Comparison of ENCODE assay signal across 20 cellular contexts in genomic region chr2:220192994-220193753, GRCh38.
A peak's percentile ranks its signal among the peaks of the same experiment; 100 is the strongest.
DNase-seq lines count a peak whose midpoint lies in the region; ATAC-seq and TF ChIP-seq lines count a peak whose summit lies in the region.
"Had no signal": no experiment of that assay in that cellular context is flagged by ENCODE, and none has a peak within 500 bp of the region (broad histone marks: within the 10 kb centered on the region; RNA-seq: fewer than 3 reads in every experiment).

No MANE protein-coding gene starts in this region.

- H3K4me1 Mint-ChIP-seq in HFFc6 (ENCODE audit: low read depth) = peaks cover 33% of the 10 kb centered on the region
- peaks cover 7% of the 10 kb centered on the region for H3K4me1 Mint-ChIP-seq in nephron progenitor cell
- H3K4me1 Mint-ChIP-seq: activated naive CD4-positive, alpha-beta T cell treated with anti-CD3 and anti-CD28 coated beads, Interleukin-2, amount 50 U/mL, for 24 hours; IgD-negative memory B cell; neural crest cell had no signal

- TF ChIP-seq CTCF in HFFc6 (IDR thresholded peaks at IDR 0.05) (0 out of 2 replicates have a peak, but pooled peaks have one; percentile 11), fibroblast of villous mesenchyme (IDR thresholded peaks at IDR 0.05; ENCODE audit: insufficient read depth, low read depth, low read length) (no peak), nephron progenitor cell (IDR thresholded peaks at IDR 0.05) (no peak)

- ATAC-seq in SK-N-SH treated with all-trans-retinoic acid at 6 μM for 48 hours = peak; percentile 57
- ATAC-seq: Panc1 had no signal

- DNase-seq in A172 (ENCODE audit: low spot score) = peak; percentile 96
- peak; percentile 10 for DNase-seq in HFFc6
- DNase-seq in fibroblast of villous mesenchyme (ENCODE audit: low read depth) = peak; percentile 4
- DNase-seq in activated naive CD4-positive, alpha-beta T cell treated with Interleukin-2 at 50 U/mL for 16 hours = no peak
- no peak for DNase-seq in NCI-H748 (lab: John Stamatoyannopoulos, UW; ENCODE audit: unreplicated experiment)
- DNase-seq in nephron progenitor cell = no peak
- no peak for DNase-seq in NCI-H1105 treated with DMSO at 0.1 percent for 48 hours (lab: John Stamatoyannopoulos, UW)
- DNase-seq: activated T-cell treated with anti-CD3 and anti-CD28 coated beads for 4 hours; CD4-positive, alpha-beta T cell; midbrain; NCI-H1048; NCI-H69 had no signal

- H3K9me3 Mint-ChIP-seq in HFFc6 = peaks cover 6% of the 10 kb centered on the region
- H3K9me3 Mint-ChIP-seq in nephron progenitor cell = peaks cover 24% of the 10 kb centered on the region
- H3K9me3 Mint-ChIP-seq: activated naive CD4-positive, alpha-beta T cell treated with anti-CD3 and anti-CD28 coated beads, Interleukin-2, amount 50 U/mL, for 24 hours had no signal

- H3K27ac Mint-ChIP-seq in HFFc6 (no peak overlapping the region), nephron progenitor cell (no peak overlapping the region)
- H3K27ac Mint-ChIP-seq: activated naive CD4-positive, alpha-beta T cell treated with anti-CD3 and anti-CD28 coated beads, Interleukin-2, amount 50 U/mL, for 24 hours; CD4-positive, alpha-beta T cell; IgD-negative memory B cell; stimulated activated naive CD8-positive, alpha-beta T cell treated with anti-CD3 and anti-CD28 coated beads, Interleukin-15, Interleukin-2, amounts not matched to agents 100 ng/mL and 50 ng/mL, for 24 hours; type B pancreatic cell had no signal

- H3K4me3 Mint-ChIP-seq in HFFc6 (no peak overlapping the region), nephron progenitor cell (no peak overlapping the region)
- H3K4me3 Mint-ChIP-seq: activated naive CD4-positive, alpha-beta T cell treated with anti-CD3 and anti-CD28 coated beads, Interleukin-2, amount 50 U/mL, for 24 hours; CD4-positive, alpha-beta T cell; IgD-negative memory B cell; neural crest cell; stimulated activated naive CD8-positive, alpha-beta T cell treated with anti-CD3 and anti-CD28 coated beads, Interleukin-15, Interleukin-2, amounts not matched to agents 100 ng/mL and 50 ng/mL, for 24 hours; type B pancreatic cell had no signal

- H3K36me3 Mint-ChIP-seq in HFFc6 (ENCODE audit: low read depth) = peaks cover 9% of the 10 kb centered on the region; the same call in 1 of the 2 replicates
- H3K36me3 Mint-ChIP-seq in nephron progenitor cell (ENCODE audit: low read depth) = peaks cover 9% of the 10 kb centered on the region
- H3K36me3 Mint-ChIP-seq: activated naive CD4-positive, alpha-beta T cell treated with anti-CD3 and anti-CD28 coated beads, Interleukin-2, amount 50 U/mL, for 24 hours; IgD-negative memory B cell; type B pancreatic cell had no signal

- H3K4me3 ChIP-seq in fibroblast of villous mesenchyme (ENCODE audit: low read depth, low read length) = no peak overlapping the region
- H3K4me3 ChIP-seq: hepatocyte had no signal

- peaks cover 3% of the 10 kb centered on the region; the same call in 1 of the 2 replicates for H3K27me3 Mint-ChIP-seq in HFFc6 (ENCODE audit: insufficient read depth)
- H3K27me3 Mint-ChIP-seq in nephron progenitor cell (ENCODE audit: low read depth, poor library complexity) = no peaks in the 10 kb centered on the region
- H3K27me3 Mint-ChIP-seq: CD4-positive, alpha-beta T cell; IgD-negative memory B cell; stimulated activated naive CD8-positive, alpha-beta T cell treated with anti-CD3 and anti-CD28 coated beads, Interleukin-15, Interleukin-2, amounts not matched to agents 100 ng/mL and 50 ng/mL, for 24 hours; type B pancreatic cell had no signal

TF ChIP-seq in SK-N-SH treated with all-trans-retinoic acid at 6 μM for 48 hours, 23 proteins besides CTCF, POLR2A, EP300 and RAD21 (continues in another document):
- TF ChIP-seq PATZ1 (CRISPR knock-in tag; IDR thresholded peaks at IDR 0.05; ENCODE audit: borderline replicate concordance) = no peak
- no peak for TF ChIP-seq BACH2 (CRISPR knock-in tag; IDR thresholded peaks at IDR 0.05; ENCODE audit: borderline replicate concordance)
- no peak for TF ChIP-seq ZNF70 (CRISPR knock-in tag; IDR thresholded peaks at IDR 0.05)
- no peak for TF ChIP-seq ZNF8 (CRISPR knock-in tag; IDR thresholded peaks at IDR 0.05)
- no peak for TF ChIP-seq CSDC2 (CRISPR knock-in tag; IDR thresholded peaks at IDR 0.05)
- TF ChIP-seq OSR1 (CRISPR knock-in tag; IDR thresholded peaks at IDR 0.05) = no peak
- no peak for TF ChIP-seq ARNTL (CRISPR knock-in tag; IDR thresholded peaks at IDR 0.05; ENCODE audit: borderline replicate concordance, low read depth)
- TF ChIP-seq RARB (CRISPR knock-in tag; IDR thresholded peaks at IDR 0.05) = no peak
- no peak for TF ChIP-seq TSHZ2 (CRISPR knock-in tag; IDR thresholded peaks at IDR 0.05)
- TF ChIP-seq CSRNP3 (CRISPR knock-in tag; IDR thresholded peaks at IDR 0.05) = no peak
- no peak for TF ChIP-seq ESRRG (CRISPR knock-in tag; IDR thresholded peaks at IDR 0.05)
- TF ChIP-seq ZC3H10 (CRISPR knock-in tag; IDR thresholded peaks at IDR 0.05) = no peak
- no peak for TF ChIP-seq ZFP30 (CRISPR knock-in tag; IDR thresholded peaks at IDR 0.05)
- no peak for TF ChIP-seq POU6F1 (CRISPR knock-in tag; IDR thresholded peaks at IDR 0.05; ENCODE audit: borderline replicate concordance, low read depth)
- TF ChIP-seq ISL1 (CRISPR knock-in tag; IDR thresholded peaks at IDR 0.05) = no peak
- no peak for TF ChIP-seq PPARA (CRISPR knock-in tag; IDR thresholded peaks at IDR 0.05; ENCODE audit: borderline replicate concordance)

Comparison
In these comparisons a context has a peak if more than half of its experiments do, and no peak if none do; other contexts are left out.
1. DNase-seq: peak in A172 (single experiment), HFFc6 (single experiment) and fibroblast of villous mesenchyme (single experiment); none in activated naive CD4-positive, alpha-beta T cell treated with Interleukin-2 at 50 U/mL for 16 hours (single experiment), NCI-H748 (single experiment), nephron progenitor cell (single experiment) and NCI-H1105 treated with DMSO at 0.1 percent for 48 hours (single experiment).